ENCODE assay signal across 27 cellular contexts in genomic region chr17:80409626-80410025, GRCh38.
"Had no signal": no experiment of that assay in that cellular context is flagged by ENCODE, and none has a peak within 500 bp of the region (broad histone marks: within the 10 kb centered on the region; RNA-seq: fewer than 3 reads in every experiment).

No MANE protein-coding gene starts in this region.

- DNase-seq: activated B cell treated with CpG ODN at 0.5 μM for 24 hours; activated CD4-positive, alpha-beta memory T cell treated with anti-CD3 and anti-CD28 coated beads for 36 hours; activated CD4-positive, alpha-beta T cell treated with anti-CD3 and anti-CD28 coated beads for 4 hours; activated CD4-positive, alpha-beta T cell treated with anti-CD3 and anti-CD28 coated beads, Interleukin-2, amount 10 ng/mL, durations not matched to agents 24 days and 14 days; activated CD4-positive, alpha-beta T cell treated with anti-CD3 and anti-CD28 coated beads, Interleukin-2, amount 50 U/mL, for 1 hour; activated CD4-positive, alpha-beta T cell treated with anti-CD3 and anti-CD28 coated beads, Interleukin-2, amount 50 U/mL, for 4 hours; activated CD4-positive, CD25-positive, alpha-beta regulatory T cell treated with anti-CD3 and anti-CD28 coated beads, Interleukin-2, amount 50 U/mL, for 72 hours; activated CD8-positive, alpha-beta memory T cell treated with anti-CD3 and anti-CD28 coated beads, Interleukin-2, amount 50 U/mL, for 4 hours; activated effector memory CD4-positive, alpha-beta T cell treated with anti-CD3 and anti-CD28 coated beads, Interleukin-2, amount 50 U/mL, for 16 hours; activated gamma-delta T cell treated with Interleukin-2 at 50 U/mL for 16 hours; activated naive CD4-positive, alpha-beta T cell; activated naive CD4-positive, alpha-beta T cell treated with anti-CD3 and anti-CD28 coated beads, Interleukin-2, amount 50 U/mL, for 16 hours; activated T-cell treated with anti-CD3 and anti-CD28 coated beads for 4 hours; activated T-cell treated with anti-CD3 and anti-CD28 coated beads, Interleukin-2, amount 50 U/mL, for 1 hour; activated T-cell treated with anti-CD3 and anti-CD28 coated beads, Interleukin-2, amount 50 U/mL, for 4 hours; activated T-cell treated with anti-CD3 and anti-CD28 coated beads, Interleukin-2, amount 50 U/mL, for 72 hours; amniotic stem cell; brain microvascular endothelial cell; central memory CD4-positive, alpha-beta T cell; T-helper 2 cell; T-helper 9 cell had no signal

- H3K27me3 ChIP-seq: adrenal gland, body of pancreas, brain microvascular endothelial cell, breast epithelium had no signal

- H3K9me3 ChIP-seq: adrenal gland, body of pancreas, breast epithelium had no signal

- ATAC-seq: activated CD8-positive, alpha-beta T cell treated with anti-CD3 and anti-CD28 coated beads for 36 hours; activated naive CD4-positive, alpha-beta T cell treated with anti-CD3 and anti-CD28 coated beads, Interleukin-2, amount 50 U/mL, for 72 hours; activated T-cell treated with anti-CD3 and anti-CD28 coated beads, Interleukin-2, amount 50 U/mL, for 4 hours; activated T-cell treated with anti-CD3 and anti-CD28 coated beads, Interleukin-2, amount 50 U/mL, for 72 hours; activated T-helper 17 cell treated with anti-CD3 and anti-CD28 coated beads, Interleukin-2, amount 50 U/mL, for 72 hours; body of pancreas had no signal

- H3K36me3 ChIP-seq: adrenal gland, brain microvascular endothelial cell, breast epithelium had no signal

- H3K4me3 ChIP-seq: adrenal gland, body of pancreas, breast epithelium had no signal

- H3K27ac ChIP-seq: body of pancreas, brain microvascular endothelial cell, breast epithelium had no signal
